Comparison of ENCODE assay signal across 10 cellular contexts in genomic region chr9:69044226-69045219, GRCh38. TPM values are rescaled to one million over a fixed set of nuclear protein-coding genes. Genes with fewer than 3 reads are reported as not detected.
A peak's percentile ranks its signal among the peaks of the same experiment; 100 is the strongest.
DNase-seq lines count a peak whose midpoint lies in the region; ATAC-seq and TF ChIP-seq lines count a peak whose summit lies in the region.
"Had no signal": no experiment of that assay in that cellular context is flagged by ENCODE, and none has a peak within 500 bp of the region (broad histone marks: within the 10 kb centered on the region; RNA-seq: fewer than 3 reads in every experiment).

No MANE protein-coding gene starts in this region.

- H3K36me3 Mint-ChIP-seq in nephron (ENCODE audit: low read depth), result peaks cover 27% of the 10 kb centered on the region
- peaks cover 16% of the 10 kb centered on the region for H3K36me3 Mint-ChIP-seq in activated T-cell treated with anti-CD3 and anti-CD28 coated beads, Interleukin-2, amount 50 U/mL, for 4 hours (ENCODE audit: insufficient read depth)

- 61 to 64% methylated on average over 8 to 9 of the region's 10 CpGs for WGBS in ectodermal cell, 2 experiments

- H3K36me3 ChIP-seq in NT2/D1 (ENCODE audit: insufficient read depth, insufficient read length, low read length) (peaks cover 34% of the 10 kb centered on the region), ectodermal cell (ENCODE audit: control insufficient read depth, insufficient read depth, low read length) (peaks cover 11% of the 10 kb centered on the region)

- H3K4me1 Mint-ChIP-seq in nephron, result peaks cover 16% of the 10 kb centered on the region
- H3K4me1 Mint-ChIP-seq in activated T-cell treated with anti-CD3 and anti-CD28 coated beads, Interleukin-2, amount 50 U/mL, for 4 hours (ENCODE audit: low read depth), result peaks cover 25% of the 10 kb centered on the region

- H3K4me3 ChIP-seq in NT2/D1 (ENCODE audit: insufficient read length, low read depth), result no peak overlapping the region
- no peak overlapping the region for H3K4me3 ChIP-seq in ectodermal cell (ENCODE audit: insufficient read depth, low read depth, low read length)
- H3K4me3 ChIP-seq: SJSA1 had no signal

- H3K9ac ChIP-seq in NT2/D1 (ENCODE audit: insufficient read length, low read depth), result peak overlapping the region; percentile 58

- peak overlapping the region in 2 of 3 experiments; percentile 21 to 27 for H3K27ac Mint-ChIP-seq in nephron

- peak overlapping the region; percentile 50 for H3K27ac ChIP-seq in ectodermal cell (ENCODE audit: insufficient read depth, low read depth, low read length, poor library complexity, severe bottlenecking)
- H3K27ac ChIP-seq: SJSA1 had no signal

- no peaks in the 10 kb centered on the region for H3K27me3 ChIP-seq in NT2/D1 (ENCODE audit: insufficient read depth, insufficient read length)
- H3K27me3 ChIP-seq in ectodermal cell (ENCODE audit: control insufficient read depth, insufficient read depth, low read length, poor library complexity, severe bottlenecking), result no peaks in the 10 kb centered on the region
- H3K27me3 ChIP-seq: SJSA1 had no signal

- H3K4me1 ChIP-seq in NT2/D1 (ENCODE audit: insufficient read depth, insufficient read length), result peaks cover 8% of the 10 kb centered on the region
- peaks cover 21% of the 10 kb centered on the region for H3K4me1 ChIP-seq in ectodermal cell (ENCODE audit: control insufficient read depth, insufficient read depth, low read length)
- H3K4me1 ChIP-seq: SJSA1 had no signal

- ATAC-seq in activated T-cell treated with anti-CD3 and anti-CD28 coated beads, Interleukin-2, amount 50 U/mL, for 4 hours, result no peak

- H3K9me3 ChIP-seq in NT2/D1 (ENCODE audit: insufficient read depth, low read length) (no peaks in the 10 kb centered on the region), ectodermal cell (ENCODE audit: control insufficient read depth, low read length) (no peaks in the 10 kb centered on the region)
- H3K9me3 ChIP-seq: SJSA1 had no signal

- DNase-seq in GM04504 (ENCODE audit: low read depth) (peak; percentile 11), NT2/D1 (ENCODE audit: low read depth, low spot score) (peak; percentile 42), HuH-7 (ENCODE audit: low spot score) (no peak), NCI-H1694 (lab: John Stamatoyannopoulos, UW) (no peak), medulla oblongata (ENCODE audit: extremely low spot score) (no peak)
- DNase-seq in activated T-cell treated with anti-CD3 and anti-CD28 coated beads, Interleukin-2, amount 50 U/mL, for 4 hours, result no peak

- H3K9me3 Mint-ChIP-seq in nephron, result no peaks in the 10 kb centered on the region
- no peaks in the 10 kb centered on the region for H3K9me3 Mint-ChIP-seq in activated T-cell treated with anti-CD3 and anti-CD28 coated beads, Interleukin-2, amount 50 U/mL, for 4 hours
- H3K9me3 Mint-ChIP-seq: central memory CD8-positive, alpha-beta T cell had no signal

- no peak overlapping the region for H3K4me3 Mint-ChIP-seq in nephron
- H3K4me3 Mint-ChIP-seq in activated T-cell treated with anti-CD3 and anti-CD28 coated beads, Interleukin-2, amount 50 U/mL, for 4 hours, result no peak overlapping the region
- H3K4me3 Mint-ChIP-seq: central memory CD8-positive, alpha-beta T cell had no signal

- H3K27me3 Mint-ChIP-seq in nephron (ENCODE audit: low read depth), result no peaks in the 10 kb centered on the region
- H3K27me3 Mint-ChIP-seq in activated T-cell treated with anti-CD3 and anti-CD28 coated beads, Interleukin-2, amount 50 U/mL, for 4 hours (ENCODE audit: low read depth), result no peaks in the 10 kb centered on the region
- H3K27me3 Mint-ChIP-seq: central memory CD8-positive, alpha-beta T cell had no signal

- TF ChIP-seq CTCF in nephron (IDR thresholded peaks at IDR 0.05; ENCODE audit: unreplicated experiment in 3 of 3), result no peak

RNA-seq across cellular contexts. Expression of gene FXN, which starts 9.0 kb away (rescaled TPM):
- 32.6 TPM for polyA plus RNA-seq in ectodermal cell (2013, experiment 1 of 4)
- polyA plus RNA-seq in ectodermal cell (2013, experiment 2 of 4), result 37.2 TPM
- 21.2 TPM for polyA plus RNA-seq in ectodermal cell (2013, experiment 3 of 4)
- polyA plus RNA-seq in ectodermal cell (2013, experiment 4 of 4), result 27.4 TPM
- total RNA-seq in activated T-cell treated with anti-CD3 and anti-CD28 coated beads, Interleukin-2, amount 50 U/mL, for 4 hours, result 10 to 100 TPM; 46.4 to 49.4 (median 46.7) TPM

RNA-seq across cellular contexts. Expression of gene PRKACG, which starts 30.6 kb away (rescaled TPM):
- polyA plus RNA-seq in ectodermal cell (2013, experiment 1 of 4), result not detected
- polyA plus RNA-seq in ectodermal cell (2013, experiment 2 of 4), result not detected
- polyA plus RNA-seq in ectodermal cell (2013, experiment 3 of 4), result not detected
- not detected for polyA plus RNA-seq in ectodermal cell (2013, experiment 4 of 4)
- total RNA-seq in activated T-cell treated with anti-CD3 and anti-CD28 coated beads, Interleukin-2, amount 50 U/mL, for 4 hours, result not detected
- total RNA-seq: SJSA1 had no signal

Comparison
In these comparisons a context has a peak if more than half of its experiments do, and no peak if none do; other contexts are left out.
1. DNase-seq: peak in GM04504 (single experiment) and NT2/D1 (single experiment); none in HuH-7 (single experiment), NCI-H1694 (single experiment), activated T-cell treated with anti-CD3 and anti-CD28 coated beads, Interleukin-2, amount 50 U/mL, for 4 hours (single experiment) and medulla oblongata (single experiment).